40 cellular contexts compared by ENCODE assay signal in the genomic region with DNA sequence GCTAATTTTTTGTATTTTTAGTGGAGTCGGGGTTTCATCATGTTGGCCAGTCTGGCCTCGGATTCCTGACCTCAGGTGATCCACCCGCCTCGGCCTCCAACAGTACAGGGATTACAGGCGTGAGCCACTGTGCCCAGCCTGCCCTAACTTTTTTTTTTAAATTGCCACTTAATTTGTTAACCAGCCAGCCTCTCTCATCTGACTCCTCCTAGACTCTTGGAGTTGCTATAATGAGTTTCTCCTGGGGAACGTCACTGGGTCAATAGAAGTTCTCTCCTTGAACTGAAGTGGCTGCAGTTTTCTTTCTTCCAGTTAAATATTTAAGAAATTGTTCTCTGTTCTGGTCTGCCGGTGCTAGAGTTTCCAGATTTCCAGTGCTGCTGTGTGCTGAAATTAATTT. TPM values are rescaled to one million over a fixed set of nuclear protein-coding genes. Genes with fewer than 3 reads are reported as not detected.
"Had no signal": no experiment of that assay in that cellular context is flagged by ENCODE, and none has a peak within 500 bp of the region (broad histone marks: within the 10 kb centered on the region; RNA-seq: fewer than 3 reads in every experiment).

No MANE protein-coding gene starts in this region.

- H3K9me3 ChIP-seq: MG63 had no signal

- H3K4me3 ChIP-seq: MG63 had no signal

- DNase-seq: Karpas-422, Kasumi-1, KBM-7, KG1, MG63, MM.1S, MV-4-11, NCI-H1048, NCI-H1092, NCI-H1092 treated with DMSO at 0.1 percent for 48 hours, NCI-H1105, NCI-H1105 treated with DMSO at 0.1 percent for 48 hours, NCI-H1417, NCI-H1417 treated with DMSO at 0.1 percent for 48 hours, NCI-H1436, NCI-H1436 treated with DMSO at 0.1 percent for 48 hours, NCI-H146, NCI-H1694, NCI-H1694 treated with DMSO at 0.1 percent for 48 hours, NCI-H187, NCI-H187 treated with DMSO at 0.1 percent for 48 hours, NCI-H1930, NCI-H2029, NCI-H2029 treated with DMSO at 0.1 percent for 48 hours, NCI-H2081, NCI-H2081 treated with DMSO at 0.1 percent for 48 hours, NCI-H2107, NCI-H2171, NCI-H2171 treated with DMSO at 0.1 percent for 48 hours, NCI-H2227 treated with DMSO at 0.1 percent for 48 hours, NCI-H226, NCI-H345, NCI-H446, NCI-H446 treated with DMSO at 0.1 percent for 48 hours, NCI-H510A had no signal

- H3K36me3 ChIP-seq: MG63 had no signal

- H3K27ac ChIP-seq: KMS-11 had no signal

RNA-seq across cellular contexts. Expression of gene NEUROD6, which starts 27.7 kb away (rescaled TPM):
- total RNA-seq: LHCN-M2, M059J, MCF 10A, NCI-H460 had no signal
